In the genomic region with DNA sequence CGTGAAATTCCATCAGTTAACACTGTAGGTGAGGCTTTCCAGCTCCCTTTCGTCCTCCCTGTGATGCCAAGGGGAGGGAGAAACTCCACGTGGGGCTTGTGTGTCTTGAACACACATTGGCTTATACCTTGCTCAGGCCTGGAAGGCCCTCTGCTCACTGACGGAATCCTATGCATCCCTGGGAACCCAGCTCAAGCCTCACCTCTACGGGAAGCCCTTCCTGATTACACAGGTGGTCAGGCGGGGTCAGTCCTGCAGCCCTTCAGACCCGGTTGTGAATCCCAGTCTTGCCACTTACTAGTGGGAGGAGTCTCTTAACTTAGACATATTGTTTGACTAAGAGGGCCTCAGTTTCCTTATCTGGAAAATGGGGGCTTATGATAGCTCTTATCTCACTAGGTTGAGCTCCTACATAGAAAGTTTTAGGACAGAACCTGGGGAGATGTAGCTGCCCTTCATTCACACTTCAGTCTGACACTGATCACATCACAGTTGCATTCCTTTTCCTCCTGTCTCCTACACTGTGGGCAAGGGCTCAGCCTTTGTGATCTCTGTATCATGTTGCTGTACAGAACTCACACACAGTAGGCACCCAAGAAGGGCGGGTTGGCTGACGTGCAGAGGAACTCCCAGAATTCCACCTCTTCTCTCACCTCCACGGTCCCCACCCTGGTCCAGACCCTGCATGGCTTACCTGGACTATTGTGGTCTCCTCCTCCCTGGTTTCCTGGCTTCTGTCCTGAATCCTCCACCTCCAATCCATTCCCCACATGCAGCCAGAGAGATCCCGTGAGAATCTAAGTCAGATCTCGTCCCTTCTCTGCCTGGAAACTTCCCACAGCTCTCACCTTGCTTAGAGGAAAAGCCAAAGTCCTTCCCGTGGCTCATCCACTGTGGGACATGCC, we compare ENCODE assay signal across 1 cellular context.
TF ChIP-seq lines count a peak whose summit lies in the region.

No MANE protein-coding gene starts in this region.

TF ChIP-seq in IMR-90, 13 proteins besides CTCF, POLR2A, EP300 and RAD21:
- TF ChIP-seq BHLHE40 (IDR thresholded peaks at IDR 0.05; ENCODE audit: low read depth, low read length): no peak
- no peak for TF ChIP-seq MXI1 (IDR thresholded peaks at IDR 0.05; ENCODE audit: borderline replicate concordance, low read depth, low read length)
- no peak for TF ChIP-seq FOS (IDR thresholded peaks at IDR 0.05; ENCODE audit: low read depth, low read length)
- TF ChIP-seq SMC3 (IDR thresholded peaks at IDR 0.05; ENCODE audit: low read depth, low read length): no peak
- no peak for TF ChIP-seq NFE2L2 (IDR thresholded peaks at IDR 0.05; ENCODE audit: low read depth, low read length)
- TF ChIP-seq CHD1 (IDR thresholded peaks at IDR 0.05; ENCODE audit: low read depth, low read length): no peak
- TF ChIP-seq, protein P1, sequence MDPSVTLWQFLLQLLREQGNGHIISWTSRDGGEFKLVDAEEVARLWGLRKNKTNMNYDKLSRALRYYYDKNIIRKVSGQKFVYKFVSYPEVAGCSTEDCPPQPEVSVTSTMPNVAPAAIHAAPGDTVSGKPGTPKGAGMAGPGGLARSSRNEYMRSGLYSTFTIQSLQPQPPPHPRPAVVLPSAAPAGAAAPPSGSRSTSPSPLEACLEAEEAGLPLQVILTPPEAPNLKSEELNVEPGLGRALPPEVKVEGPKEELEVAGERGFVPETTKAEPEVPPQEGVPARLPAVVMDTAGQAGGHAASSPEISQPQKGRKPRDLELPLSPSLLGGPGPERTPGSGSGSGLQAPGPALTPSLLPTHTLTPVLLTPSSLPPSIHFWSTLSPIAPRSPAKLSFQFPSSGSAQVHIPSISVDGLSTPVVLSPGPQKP (IDR thresholded peaks at IDR 0.05; ENCODE audit: borderline replicate concordance, low read depth, low read length): no peak
- no peak for TF ChIP-seq MAZ (IDR thresholded peaks at IDR 0.05; ENCODE audit: borderline replicate concordance, low read depth, low read length)
- no peak for TF ChIP-seq RCOR1 (IDR thresholded peaks at IDR 0.05; ENCODE audit: insufficient replicate concordance, low read length)
- no peak for TF ChIP-seq MAFK (IDR thresholded peaks at IDR 0.05; ENCODE audit: low read depth, low read length)
- TF ChIP-seq CEBPB (IDR thresholded peaks at IDR 0.05; ENCODE audit: low read depth, low read length): no peak
- TF ChIP-seq, protein P2, sequence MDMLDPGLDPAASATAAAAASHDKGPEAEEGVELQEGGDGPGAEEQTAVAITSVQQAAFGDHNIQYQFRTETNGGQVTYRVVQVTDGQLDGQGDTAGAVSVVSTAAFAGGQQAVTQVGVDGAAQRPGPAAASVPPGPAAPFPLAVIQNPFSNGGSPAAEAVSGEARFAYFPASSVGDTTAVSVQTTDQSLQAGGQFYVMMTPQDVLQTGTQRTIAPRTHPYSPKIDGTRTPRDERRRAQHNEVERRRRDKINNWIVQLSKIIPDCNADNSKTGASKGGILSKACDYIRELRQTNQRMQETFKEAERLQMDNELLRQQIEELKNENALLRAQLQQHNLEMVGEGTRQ (IDR thresholded peaks at IDR 0.05; ENCODE audit: low read depth, low read length): no peak
